16 cellular contexts compared by ENCODE assay signal in the genomic region with DNA sequence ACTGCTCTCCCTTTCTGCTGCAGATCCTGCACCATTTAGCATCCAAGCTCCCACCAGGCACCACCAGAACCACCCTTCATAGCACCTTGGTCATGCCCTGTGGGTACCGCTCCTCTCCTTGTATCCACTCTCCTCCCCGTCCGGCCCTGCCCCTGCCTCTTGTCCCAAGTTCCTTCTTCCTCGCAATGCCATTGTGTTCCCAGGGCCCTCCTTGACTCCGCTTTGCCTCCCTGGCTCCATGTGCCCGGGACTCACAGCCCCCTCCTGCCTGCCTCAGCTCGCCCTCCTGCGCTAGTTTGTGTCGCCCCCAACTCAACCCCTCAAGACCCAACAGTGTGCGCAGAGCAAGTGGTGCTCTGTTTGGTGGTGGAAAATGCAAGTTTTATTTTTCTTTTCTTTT.
"Had no signal": no experiment of that assay in that cellular context is flagged by ENCODE, and none has a peak within 500 bp of the region (broad histone marks: within the 10 kb centered on the region; RNA-seq: fewer than 3 reads in every experiment).

No MANE protein-coding gene starts in this region.

- H3K36me3 ChIP-seq: SJCRH30, thyroid gland, uterus had no signal

- H3K4me3 ChIP-seq: hepatocyte, psoas muscle, SJCRH30, thyroid gland, uterus had no signal

- H3K9me3 Mint-ChIP-seq: activated T-cell treated with anti-CD3 and anti-CD28 coated beads, Interleukin-2, amount 50 U/mL, for 24 hours; central memory CD8-positive, alpha-beta T cell had no signal

- ATAC-seq: psoas muscle, sciatic nerve had no signal

- H3K27me3 Mint-ChIP-seq: activated T-cell treated with anti-CD3 and anti-CD28 coated beads, Interleukin-2, amount 50 U/mL, for 24 hours; central memory CD8-positive, alpha-beta T cell had no signal

- H3K4me3 Mint-ChIP-seq: activated T-cell treated with anti-CD3 and anti-CD28 coated beads, Interleukin-2, amount 50 U/mL, for 24 hours; central memory CD8-positive, alpha-beta T cell had no signal

- H3K4me1 ChIP-seq: psoas muscle had no signal

- H3K9me3 ChIP-seq: psoas muscle, SJCRH30, thyroid gland, uterus had no signal

- H3K27me3 ChIP-seq: hepatocyte, SJCRH30, thyroid gland, uterus had no signal

- H3K27ac ChIP-seq: hepatocyte, psoas muscle, SJCRH30, thyroid gland, uterus, WERI-Rb-1 had no signal

- H3K27ac Mint-ChIP-seq: activated T-cell treated with anti-CD3 and anti-CD28 coated beads, Interleukin-2, amount 50 U/mL, for 24 hours had no signal

- DNase-seq: activated CD4-positive, alpha-beta T cell treated with anti-CD3 and anti-CD28 coated beads for 4 hours; activated gamma-delta T cell treated with Interleukin-2 at 50 U/mL for 16 hours; activated T-cell treated with anti-CD3 and anti-CD28 coated beads, Interleukin-2, amount 50 U/mL, for 24 hours; erythroblast; kidney glomerular epithelial cell; occipital lobe; psoas muscle; SJCRH30; stimulated activated CD4-positive, alpha-beta T cell treated with anti-CD3 and anti-CD28 coated beads, Interleukin-12 subunit alpha, Interleukin-12 subunit beta, amount 100 ng/mL, for 4 hours; stimulated activated CD4-positive, alpha-beta T cell treated with anti-CD3 and anti-CD28 coated beads, Interleukin-4, amount 100 ng/mL, for 1 hour; thyroid gland; uterus; WERI-Rb-1 had no signal
